Comparison of ENCODE assay signal across 8 cellular contexts in the genomic region with DNA sequence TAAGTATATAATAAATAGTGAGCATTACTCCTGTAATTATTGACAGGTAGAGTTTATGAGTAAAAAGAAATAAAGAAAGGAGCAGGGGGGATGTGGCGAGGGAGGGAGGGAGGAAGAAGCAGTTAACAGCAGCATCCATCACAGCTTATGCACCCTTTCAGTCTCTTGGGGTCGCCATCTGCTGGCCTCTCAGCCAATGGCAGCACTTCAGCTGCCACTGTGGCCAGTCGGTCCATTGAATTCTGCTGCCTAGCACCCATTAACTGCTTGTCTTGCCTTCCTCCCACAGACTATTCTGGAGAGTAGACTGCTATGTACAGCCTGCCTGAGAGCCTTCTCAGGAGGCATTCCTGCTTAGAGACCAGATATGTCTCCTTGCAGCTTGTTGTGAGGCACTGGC.
A peak's percentile ranks its signal among the peaks of the same experiment; 100 is the strongest.
DNase-seq lines count a peak whose midpoint lies in the region; ATAC-seq and TF ChIP-seq lines count a peak whose summit lies in the region.

No MANE protein-coding gene starts in this region.

- no TSS peak for BruUV-seq in HCT116 (replicated peaks; lab: Mats Ljungman, UMichigan)

- TF ChIP-seq CTCF in HCT116 (IDR thresholded peaks at IDR 0.05 in 2 of 3, conservative IDR thresholded peaks at IDR 0.05 in 1 of 3; ENCODE audit: borderline replicate concordance in 1 of 3, insufficient read depth in 1 of 3, low read depth in 2 of 3, low read length in 2 of 3) (0 out of 6 replicates have a peak, but pooled peaks of 2 of the 3 experiments have one; percentile 15 to 18), WTC11 (IDR thresholded peaks at IDR 0.05) (peak; percentile 30; the same call in 1 of the 2 replicates), tibial nerve (IDR thresholded peaks at IDR 0.05) (peak in 1 of 5 experiments; percentile 13)

- H3K27me3 Mint-ChIP-seq in WTC11 (ENCODE audit: low read depth), result no peaks in the 10 kb centered on the region

- CTCF ChIA-PET in HCT116 (lab: Charles Lee), result interaction anchor here (1.0 to 2.7 kb wide), 3 partner anchors 11 to 407 kb away, joined by 3 to 16 read pairs (median 3); no protein-coding TSS in a partner anchor
- CTCF ChIA-PET in WTC11 (lab: Charles Lee), result interaction anchor here (0.6 to 3.5 kb wide), 21 partner anchors 9 to 558 kb away, joined by 3 to 23 read pairs (median 3); no protein-coding TSS in a partner anchor

- no peaks in the 10 kb centered on the region for H3K9me2 ChIP-seq in HCT116 (ENCODE audit: insufficient read depth)

- H3K27ac ChIP-seq in HCT116 (ENCODE audit: low read depth, low read length) (no peak overlapping the region), tibial nerve (no peak overlapping the region)

- H3K36me3 ChIP-seq in HCT116 (ENCODE audit: control insufficient read depth in 1 of 2, insufficient read depth in 2 of 2, low read length in 2 of 2) (no peaks in the 10 kb centered on the region), tibial nerve (no peaks in the 10 kb centered on the region)

- H3K4me1 ChIP-seq in HCT116 (ENCODE audit: control insufficient read depth in 1 of 2, insufficient read depth in 2 of 2, low read length in 2 of 2), result peaks cover 3 to 9% of the 10 kb centered on the region in 2 experiments; a peak in 3 of 4 replicates
- peaks cover 0 to 6% (median 0%) of the 10 kb centered on the region in 4 donors for H3K4me1 ChIP-seq in tibial nerve

- intact Hi-C loops in HCT116 (cut with micrococcal nuclease), result no loop called here

- H3K4me3 ChIP-seq in HCT116 (replicated peaks in 1 of 2; ENCODE audit: low read depth in 1 of 2, low read length in 2 of 2) (no peak overlapping the region), tibial nerve (no peak overlapping the region)

- H4K20me1 ChIP-seq in HCT116 (ENCODE audit: insufficient read depth), result no peaks in the 10 kb centered on the region

- WGBS in tibial nerve, 2 donors, result 39 to 45% methylated on average over 3 of the region's 3 CpGs

- H3K79me2 ChIP-seq in HCT116 (ENCODE audit: insufficient read depth, low read length), result no peaks in the 10 kb centered on the region

- no peak overlapping the region for H3K4me3 Mint-ChIP-seq in WTC11

- H3K4me1 Mint-ChIP-seq in WTC11, result peaks cover 9% of the 10 kb centered on the region

- ATAC-seq in HCT116 (peak; percentile 75), WTC11 (peak; percentile 94), HG03457 (IDR thresholded peaks at IDR 0.05; ENCODE audit: unreplicated experiment) (no peak), GM19328 (IDR thresholded peaks at IDR 0.05; ENCODE audit: unreplicated experiment) (no peak)

- H3K27me3 ChIP-seq in HCT116 (ENCODE audit: insufficient read depth, low read length) (peaks cover 21% of the 10 kb centered on the region; the same call in 1 of the 2 replicates), tibial nerve (no peaks in the 10 kb centered on the region)

- TF ChIP-seq EP300 in tibial nerve (IDR thresholded peaks at IDR 0.05), result no peak

- no peaks in the 10 kb centered on the region for H3K9me3 Mint-ChIP-seq in WTC11

- POLR2A ChIA-PET in HCT116 (lab: Charles Lee), result no interaction called here
- POLR2A ChIA-PET in WTC11 (lab: Charles Lee), result interaction anchor here (0.6 kb wide), 1 partner anchor 104 kb away, joined by 3 read pairs; no protein-coding TSS in a partner anchor

- RAD21 ChIA-PET in HCT116 (lab: Charles Lee; ENCODE audit: low non-redundant PET in 1 of 2, low total read pairs in 2 of 2, uncharacterized antibody in 2 of 2, unreplicated experiment in 2 of 2), result no interaction called here

- no peaks in the 10 kb centered on the region for H3K36me3 Mint-ChIP-seq in WTC11

- H2AFZ ChIP-seq in HCT116 (ENCODE audit: low read depth, low read length, poor library complexity, severe bottlenecking), result no peak overlapping the region

- TF ChIP-seq POLR2A in HCT116 (IDR thresholded peaks at IDR 0.05; ENCODE audit: borderline replicate concordance, extremely low read depth, insufficient read depth, insufficient read length), result no peak
- TF ChIP-seq POLR2A in tibial nerve (IDR thresholded peaks at IDR 0.05), result no peak

- no peak overlapping the region for H3K4me2 ChIP-seq in HCT116 (ENCODE audit: low read length)

- H3K9me3 ChIP-seq in HCT116 (ENCODE audit: control insufficient read depth in 1 of 2, insufficient read depth in 1 of 2, low read depth in 1 of 2, low read length in 2 of 2) (no peaks in the 10 kb centered on the region), tibial nerve (no peaks in the 10 kb centered on the region)

- no peak overlapping the region for H3K27ac Mint-ChIP-seq in WTC11

- DNase-seq in COR-L47 (lab: John Stamatoyannopoulos, UW) (peak; percentile 14), HCT116 (ENCODE audit: low read depth, low spot score) (no peak), WTC11 (ENCODE audit: low spot score) (peak; percentile 55), medulla oblongata (ENCODE audit: extremely low spot score) (peak; percentile 67), tibial nerve (ENCODE audit: low spot score in 2 of 2) (no peak)
- no peak for DNase-seq in activated CD4-positive, CD25-positive, alpha-beta regulatory T cell (lab: John Stamatoyannopoulos, UW)

- H3K9ac ChIP-seq in HCT116 (ENCODE audit: low read length), result no peak overlapping the region

- TF ChIP-seq RAD21 in HCT116 (IDR thresholded peaks at IDR 0.05; ENCODE audit: low read depth), result no peak

TF ChIP-seq in HCT116, 20 proteins besides CTCF, POLR2A, EP300 and RAD21:
- TF ChIP-seq, protein P1, sequence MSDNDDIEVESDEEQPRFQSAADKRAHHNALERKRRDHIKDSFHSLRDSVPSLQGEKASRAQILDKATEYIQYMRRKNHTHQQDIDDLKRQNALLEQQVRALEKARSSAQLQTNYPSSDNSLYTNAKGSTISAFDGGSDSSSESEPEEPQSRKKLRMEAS (IDR thresholded peaks at IDR 0.05), result no peak
- TF ChIP-seq POLR2AphosphoS5 (IDR thresholded peaks at IDR 0.05; ENCODE audit: low read depth, low read length), result no peak
- no peak for TF ChIP-seq SRF (IDR thresholded peaks at IDR 0.05; ENCODE audit: low read depth)

TF ChIP-seq in WTC11, 78 proteins besides CTCF, POLR2A, EP300 and RAD21 (continues in another document):
- TF ChIP-seq, protein P2, sequence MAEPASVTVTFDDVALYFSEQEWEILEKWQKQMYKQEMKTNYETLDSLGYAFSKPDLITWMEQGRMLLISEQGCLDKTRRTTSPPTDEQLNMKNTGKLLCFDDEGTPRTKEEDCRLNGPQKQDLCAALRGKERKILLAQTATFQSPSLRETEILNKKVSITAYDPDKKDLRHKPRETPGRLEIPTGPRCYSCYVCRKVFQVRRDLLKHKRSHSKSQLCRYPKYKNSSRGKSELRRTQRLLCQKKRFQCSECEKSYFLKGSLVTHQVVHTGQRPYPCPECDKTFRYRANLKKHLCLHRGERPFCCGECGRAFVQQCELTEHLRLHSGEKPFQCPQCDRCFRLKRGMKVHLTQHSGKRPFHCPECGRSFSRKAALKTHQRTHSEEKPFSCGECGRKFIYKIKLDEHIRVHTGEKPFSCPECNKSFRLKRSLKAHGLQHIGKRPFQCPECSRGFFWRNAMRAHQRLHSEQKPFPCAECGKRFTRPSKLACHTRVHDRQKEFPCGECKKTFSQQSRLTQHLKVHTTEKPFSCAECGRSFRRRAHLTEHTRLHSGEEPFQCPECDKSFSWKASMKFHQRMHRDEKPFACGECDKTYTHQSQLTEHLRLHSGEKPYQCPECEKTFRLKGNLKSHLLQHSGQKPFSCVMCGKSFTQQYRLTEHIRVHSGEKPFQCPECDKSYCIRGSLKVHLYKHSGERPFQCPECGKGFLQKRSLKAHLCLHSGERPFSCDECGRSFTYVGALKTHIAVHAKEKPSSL (CRISPR knock-in tag; conservative IDR thresholded peaks at IDR 0.05), result no peak
- TF ChIP-seq RELA (CRISPR knock-in tag; IDR thresholded peaks at IDR 0.05; ENCODE audit: borderline replicate concordance) (no peak), ZNF423 (CRISPR knock-in tag; IDR thresholded peaks at IDR 0.05) (no peak), ZNF263 (CRISPR knock-in tag; IDR thresholded peaks at IDR 0.05; ENCODE audit: low read depth) (no peak), RORB (CRISPR knock-in tag; IDR thresholded peaks at IDR 0.05) (no peak), KAT7 (CRISPR knock-in tag; IDR thresholded peaks at IDR 0.05; ENCODE audit: borderline replicate concordance) (no peak), ELF4 (CRISPR knock-in tag; IDR thresholded peaks at IDR 0.05; ENCODE audit: low read depth) (no peak), ZBTB21 (CRISPR knock-in tag; IDR thresholded peaks at IDR 0.05; ENCODE audit: borderline replicate concordance) (no peak; the same call in 1 of the 2 replicates), CREB1 (CRISPR knock-in tag; IDR thresholded peaks at IDR 0.05) (no peak)
- TF ChIP-seq, protein P3, sequence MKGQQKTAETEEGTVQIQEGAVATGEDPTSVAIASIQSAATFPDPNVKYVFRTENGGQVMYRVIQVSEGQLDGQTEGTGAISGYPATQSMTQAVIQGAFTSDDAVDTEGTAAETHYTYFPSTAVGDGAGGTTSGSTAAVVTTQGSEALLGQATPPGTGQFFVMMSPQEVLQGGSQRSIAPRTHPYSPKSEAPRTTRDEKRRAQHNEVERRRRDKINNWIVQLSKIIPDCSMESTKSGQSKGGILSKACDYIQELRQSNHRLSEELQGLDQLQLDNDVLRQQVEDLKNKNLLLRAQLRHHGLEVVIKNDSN (CRISPR knock-in tag; IDR thresholded peaks at IDR 0.05), result no peak
- TF ChIP-seq, protein P4, sequence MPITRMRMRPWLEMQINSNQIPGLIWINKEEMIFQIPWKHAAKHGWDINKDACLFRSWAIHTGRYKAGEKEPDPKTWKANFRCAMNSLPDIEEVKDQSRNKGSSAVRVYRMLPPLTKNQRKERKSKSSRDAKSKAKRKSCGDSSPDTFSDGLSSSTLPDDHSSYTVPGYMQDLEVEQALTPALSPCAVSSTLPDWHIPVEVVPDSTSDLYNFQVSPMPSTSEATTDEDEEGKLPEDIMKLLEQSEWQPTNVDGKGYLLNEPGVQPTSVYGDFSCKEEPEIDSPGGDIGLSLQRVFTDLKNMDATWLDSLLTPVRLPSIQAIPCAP (CRISPR knock-in tag; IDR thresholded peaks at IDR 0.05), result no peak
- TF ChIP-seq, protein P5, sequence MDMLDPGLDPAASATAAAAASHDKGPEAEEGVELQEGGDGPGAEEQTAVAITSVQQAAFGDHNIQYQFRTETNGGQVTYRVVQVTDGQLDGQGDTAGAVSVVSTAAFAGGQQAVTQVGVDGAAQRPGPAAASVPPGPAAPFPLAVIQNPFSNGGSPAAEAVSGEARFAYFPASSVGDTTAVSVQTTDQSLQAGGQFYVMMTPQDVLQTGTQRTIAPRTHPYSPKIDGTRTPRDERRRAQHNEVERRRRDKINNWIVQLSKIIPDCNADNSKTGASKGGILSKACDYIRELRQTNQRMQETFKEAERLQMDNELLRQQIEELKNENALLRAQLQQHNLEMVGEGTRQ (CRISPR knock-in tag; IDR thresholded peaks at IDR 0.05), result no peak

Comparison
In these comparisons a context has a peak if more than half of its experiments do, and no peak if none do; other contexts are left out.
1. DNase-seq: peak in COR-L47 (single experiment), WTC11 (single experiment) and medulla oblongata (single experiment); none in HCT116 (single experiment), tibial nerve (0 of 2) and activated CD4-positive, CD25-positive, alpha-beta regulatory T cell (0 of 4).
2. ATAC-seq: peak in HCT116 (single experiment) and WTC11 (single experiment); none in HG03457 (single experiment) and GM19328 (single experiment).